ENCODE assay signal across 4 cellular contexts in the genomic region with DNA sequence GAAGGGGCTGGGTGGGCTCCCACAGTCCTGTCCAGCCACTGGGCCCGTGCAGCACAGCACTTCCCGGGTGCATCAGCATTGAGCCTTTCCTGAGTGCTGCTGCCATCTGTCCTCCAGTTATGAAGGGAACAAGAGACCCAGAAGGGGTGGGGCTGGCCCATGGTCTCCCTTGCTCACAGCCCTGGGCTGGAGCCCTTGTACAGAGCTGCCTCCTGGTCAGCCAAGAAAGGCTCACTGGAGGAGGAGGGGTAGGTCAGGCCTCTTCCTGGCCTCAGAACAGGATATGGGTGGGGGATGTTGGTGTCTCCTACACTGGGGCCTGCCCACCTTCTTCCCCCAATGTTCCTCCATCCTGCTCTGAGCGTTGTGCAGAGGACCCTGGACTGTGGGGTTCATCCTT. TPM values are rescaled to one million over a fixed set of nuclear protein-coding genes. Genes with fewer than 3 reads are reported as not detected.
"Had no signal": no experiment of that assay in that cellular context is flagged by ENCODE, and none has a peak within 500 bp of the region (broad histone marks: within the 10 kb centered on the region; RNA-seq: fewer than 3 reads in every experiment).

No MANE protein-coding gene starts in this region.

RNA-seq across cellular contexts. Expression of a gene that starts 30.6 kb away (rescaled TPM):
- total RNA-seq: MCF 10A, RPMI7951 had no signal

RNA-seq across cellular contexts. Expression of a gene that starts 50.0 kb away (rescaled TPM):
- total RNA-seq: IMR-90, MCF 10A, RPMI7951, SK-MEL-5 had no signal
- polyA plus RNA-seq: IMR-90 had no signal
